In genomic region chr10:117647306-117647705, GRCh38 we compare ENCODE assay signal across 19 cellular contexts.
"Had no signal": no experiment of that assay in that cellular context is flagged by ENCODE, and none has a peak within 500 bp of the region (broad histone marks: within the 10 kb centered on the region; RNA-seq: fewer than 3 reads in every experiment).

No MANE protein-coding gene starts in this region.

- DNase-seq: activated CD4-positive, alpha-beta T cell treated with anti-CD3 and anti-CD28 coated beads for 36 hours; activated CD8-positive, alpha-beta memory T cell treated with anti-CD3 and anti-CD28 coated beads, Interleukin-2, amount 50 U/mL, for 4 hours; activated CD8-positive, alpha-beta T cell treated with anti-CD3 and anti-CD28 coated beads for 36 hours; activated effector memory CD4-positive, alpha-beta T cell treated with anti-CD3 and anti-CD28 coated beads, Interleukin-2, amount 50 U/mL, for 16 hours; activated T-cell treated with anti-CD3 and anti-CD28 coated beads, Interleukin-2, amount 50 U/mL, for 48 hours; adrenal gland; body of pancreas; caudate nucleus; colonic mucosa; foreskin keratinocyte; immature natural killer cell; mesendoderm; occipital lobe; right cardiac atrium; stimulated activated CD4-positive, alpha-beta T cell treated with anti-CD3 and anti-CD28 coated beads, Interleukin-4, amount 100 ng/mL, for 4 hours; stimulated activated CD8-positive, alpha-beta memory T cell treated with anti-CD3 and anti-CD28 coated beads, Interleukin-4, amount 100 ng/mL, for 48 hours; stimulated activated naive CD4-positive, alpha-beta T cell treated with Interleukin-2 at 50 U/mL for 16 hours had no signal

- H3K4me1 ChIP-seq: adrenal gland, body of pancreas, colonic mucosa, suprapubic skin had no signal

- H3K4me2 ChIP-seq: smooth muscle cell had no signal

- H3K4me3 ChIP-seq: adrenal gland, body of pancreas, colonic mucosa, smooth muscle cell, suprapubic skin had no signal

- H3K27ac ChIP-seq: adrenal gland, body of pancreas, colonic mucosa, foreskin keratinocyte, suprapubic skin had no signal

- H3K36me3 ChIP-seq: adrenal gland, colonic mucosa, suprapubic skin had no signal

- H3K9me3 ChIP-seq: adrenal gland, body of pancreas, colonic mucosa, suprapubic skin had no signal

- H3K27me3 ChIP-seq: body of pancreas, colonic mucosa, suprapubic skin had no signal
